Comparison of ENCODE assay signal across 8 cellular contexts in the genomic region with DNA sequence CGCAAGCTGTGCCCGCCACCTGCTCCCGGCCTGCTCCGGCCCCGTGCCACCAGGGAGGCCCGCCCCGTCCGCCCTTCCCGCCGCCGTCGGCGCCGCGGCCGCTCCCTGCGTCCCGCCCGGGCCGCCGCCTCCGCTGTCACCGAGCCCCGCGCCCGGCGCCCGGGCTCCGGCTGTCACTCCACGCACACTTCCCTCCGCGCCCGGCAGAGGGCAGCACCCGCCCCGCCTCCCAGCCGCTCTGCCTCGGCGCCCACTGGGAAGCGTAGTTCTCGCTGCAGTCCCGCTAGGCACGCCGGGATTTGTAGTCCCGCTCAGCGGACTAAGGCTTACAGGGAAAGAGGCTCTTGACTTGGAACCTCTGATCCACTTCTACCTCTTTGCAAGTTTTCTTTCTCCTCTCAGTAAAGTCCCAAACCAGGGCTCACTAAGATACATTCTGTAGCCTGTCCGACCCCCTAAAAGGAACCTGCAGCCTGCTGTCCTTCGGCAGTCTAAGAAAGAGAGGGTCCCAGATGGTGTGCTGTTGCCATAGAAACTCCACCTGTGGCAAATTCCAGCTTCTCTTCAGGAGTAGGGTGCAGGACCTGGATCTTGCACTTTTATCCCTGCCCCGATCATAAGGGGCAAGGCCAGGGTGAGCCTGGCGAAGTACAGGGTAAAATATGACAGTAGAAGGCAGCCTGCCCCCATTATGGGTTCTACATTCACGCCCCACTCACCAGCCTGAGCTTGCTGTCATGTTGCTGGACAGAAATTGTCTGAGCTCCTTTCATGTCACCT. TPM values are rescaled to one million over a fixed set of nuclear protein-coding genes. Genes with fewer than 3 reads are reported as not detected.
A peak's percentile ranks its signal among the peaks of the same experiment; 100 is the strongest.
DNase-seq lines count a peak whose midpoint lies in the region; ATAC-seq, FAIRE-seq and TF ChIP-seq lines count a peak whose summit lies in the region.

A gene (minus strand): TSS at position 182 of the 780 bp plus-strand sequence. CDS start 44,395 bp downstream, outside the sequence.

- peak; percentile 37 to 59 for TF ChIP-seq RAD21 in A549 (conservative IDR thresholded peaks at IDR 0.05 in 1 of 2, IDR thresholded peaks at IDR 0.05 in 1 of 2)

- no peak for TF ChIP-seq EP300 in A549 (IDR thresholded peaks at IDR 0.05)

- WGBS in A549 (ENCODE audit: missing lambda C conversion rate), result 32% methylated on average over 5 of the region's 50 CpGs
- 22% methylated on average over 21 of the region's 50 CpGs for WGBS in mammary epithelial cell (ENCODE audit: low coverage, missing lambda C conversion rate)

- H2AFZ ChIP-seq in mammary epithelial cell (ENCODE audit: low read depth, low read length), result peak within 1 kb of the TSS; percentile 87

- TF ChIP-seq POLR2A in A549 (IDR thresholded peaks at IDR 0.05; ENCODE audit: low read length), result no peak

- no TSS peak for BruUV-seq in mammary epithelial cell (replicated peaks; lab: Mats Ljungman, UMichigan)

- H3K79me2 ChIP-seq in mammary epithelial cell (ENCODE audit: insufficient read depth, low read length), result peaks cover 23% of the 10 kb centered on the region

- DNase-seq in A549 (ENCODE audit: low read depth in 1 of 2, low spot score in 1 of 2) (peak; percentile 77 to 86), NCI-H2171 treated with DMSO at 0.1 percent for 48 hours (lab: John Stamatoyannopoulos, UW) (peak; percentile 87), mammary epithelial cell (peak; percentile 84), iPS-NIHi7 (ENCODE audit: extremely low spot score) (peak; percentile 96), smooth muscle cell of the brain vasculature (ENCODE audit: low read depth, low spot score) (peak; percentile 78)

- H3K27ac ChIP-seq in A549, result peak within 1 kb of the TSS; percentile 95 to 99
- peak within 1 kb of the TSS; percentile 14 for H3K27ac ChIP-seq in mammary epithelial cell (ENCODE audit: insufficient read depth, low read depth, low read length)

- POLR2A ChIA-PET in A549 (lab: Yijun Ruan, JAX), result interaction anchor here (1.2 kb wide), 1 partner anchor 27 kb away, joined by 3 read pairs; no protein-coding TSS in a partner anchor

- dilution Hi-C loops in mammary epithelial cell (cut with HindIII; ENCODE audit: low sequenced_read_pairs), result no loop called here

- no peak for FAIRE-seq in A549 (lab: Jason Lieb, UNC)

- in situ Hi-C loops in mammary epithelial cell (cut with MboI; ENCODE audit: low sequenced_read_pairs in 2 of 2), result no loop called here

- no peak within 1 kb of the TSS for H3K9ac ChIP-seq in mammary epithelial cell (ENCODE audit: insufficient read depth, low read length)

- H3K9me3 ChIP-seq in A549 (no peaks in the 10 kb centered on the region), mammary epithelial cell (replicated peaks; ENCODE audit: insufficient read depth, low read length) (no peaks in the 10 kb centered on the region)

- H3K4me2 ChIP-seq in A549 (peak within 1 kb of the TSS; percentile 100), mammary epithelial cell (ENCODE audit: insufficient read depth, low read depth, low read length) (peak within 1 kb of the TSS; percentile 87)

- intact Hi-C loops in mammary epithelial cell (cut with micrococcal nuclease), result loop anchor here (1.0 to 2.0 kb wide), 3 partner anchors 31 to 51 kb away; a partner anchor contains a TSS

- ATAC-seq in A549, result peak; percentile 63 to 72
- ATAC-seq in GM18858 (IDR thresholded peaks at IDR 0.05; ENCODE audit: unreplicated experiment), result peak; percentile 45
- ATAC-seq in HG03097 (IDR thresholded peaks at IDR 0.05; ENCODE audit: low FRiP score, unreplicated experiment), result peak; percentile 48

- peak within 1 kb of the TSS; percentile 90 for H3K4me3 ChIP-seq in A549
- peak within 1 kb of the TSS; percentile 71 for H3K4me3 ChIP-seq in WI38 (ENCODE audit: low read depth, low read length)
- peak within 1 kb of the TSS; percentile 48 to 85 (median 75) for H3K4me3 ChIP-seq in mammary epithelial cell (replicated peaks in 1 of 3; ENCODE audit: insufficient read depth in 1 of 3, low read depth in 2 of 3, low read length in 3 of 3)

- no peaks in the 10 kb centered on the region for H4K20me1 ChIP-seq in mammary epithelial cell (ENCODE audit: insufficient read depth, low read length)

- CTCF ChIA-PET in A549 (lab: Yijun Ruan, JAX), result interaction anchor here (1.1 to 6.8 kb wide), 9 partner anchors 10 to 51 kb away, joined by 3 to 65 read pairs (median 9); no protein-coding TSS in a partner anchor
- CTCF ChIA-PET in mammary epithelial cell (lab: Charles Lee; ENCODE audit: low non-redundant PET), result interaction anchor here (0.6 to 1.0 kb wide), 2 partner anchors 22 to 109 kb away, joined by 3 read pairs; no protein-coding TSS in a partner anchor

- no peaks in the 10 kb centered on the region for H3K36me3 ChIP-seq in mammary epithelial cell (ENCODE audit: insufficient read depth, low read length)

- TF ChIP-seq CTCF in A549 (IDR thresholded peaks at IDR 0.05), result peak; percentile 81
- TF ChIP-seq CTCF in WI38 (IDR thresholded peaks at IDR 0.05; ENCODE audit: low read depth, low read length), result peak; percentile 74
- peak; percentile 82 for TF ChIP-seq CTCF in mammary epithelial cell (conservative IDR thresholded peaks at IDR 0.05 in 1 of 2, IDR thresholded peaks at IDR 0.05 in 1 of 2; ENCODE audit: extremely low read depth in 1 of 2, insufficient read depth in 1 of 2, low read depth in 1 of 2, low read length in 2 of 2)

- H3K4me1 ChIP-seq in A549, result peaks cover 31% of the 10 kb centered on the region
- peaks cover 34% of the 10 kb centered on the region for H3K4me1 ChIP-seq in mammary epithelial cell (ENCODE audit: insufficient read depth, low read length)

- no peaks in the 10 kb centered on the region for H3K27me3 ChIP-seq in mammary epithelial cell (ENCODE audit: insufficient read depth, low read length)

TF ChIP-seq in A549, 52 proteins besides CTCF, POLR2A, EP300 and RAD21:
- TF ChIP-seq SMC3 (IDR thresholded peaks at IDR 0.05) (peak; percentile 80), RARB (CRISPR knock-in tag; IDR thresholded peaks at IDR 0.05) (no peak)

RNA-seq across cellular contexts. Expression of the gene that starts here (rescaled TPM):
- polyA plus RNA-seq in A549 (2011; rRNA removed) (2.9 and 3.1 TPM in 2 replicates), A549 (2017; fragmentation: RNase III; extraction: RNeasy Plus Mini Kit Qiagen cat#74134 plus additional on column Dnase treatment) (4.3 to 6.1 TPM (median 4.5 TPM) in 3 replicates), mammary epithelial cell (10.9 TPM)
- polyA plus RNA-seq in A549 (2012; cell fraction: cytosol; rRNA removed), result 2.8 and 5.0 TPM in 2 replicates
- 5.0 and 7.6 TPM in 2 replicates for polyA plus RNA-seq in A549 (2012; cell fraction: nucleus; rRNA removed)
- polyA minus RNA-seq in A549 (2011; rRNA and poly(A)+ RNA removed), result 5.3 and 9.9 TPM in 2 replicates
- total RNA-seq in mammary epithelial cell, result 10 to 100 TPM; 25.9 to 29.0 TPM
- polyA minus RNA-seq in mammary epithelial cell, result 10.8 TPM

Comparison
In these comparisons a context has a peak if more than half of its experiments do, and no peak if none do; other contexts are left out.
1. Peak in every context shown above with its lines: DNase-seq, ATAC-seq, H3K4me3 ChIP-seq and H3K27ac ChIP-seq.